14 cellular contexts compared by ENCODE assay signal in genomic region chr11:122743093-122743741, GRCh38.
DNase-seq lines count a peak whose midpoint lies in the region; ATAC-seq, FAIRE-seq and TF ChIP-seq lines count a peak whose summit lies in the region.
"Had no signal": no experiment of that assay in that cellular context is flagged by ENCODE, and none has a peak within 500 bp of the region (broad histone marks: within the 10 kb centered on the region; RNA-seq: fewer than 3 reads in every experiment).

No MANE protein-coding gene starts in this region.

- H3K27me3 Mint-ChIP-seq in activated CD4-positive, alpha-beta memory T cell treated with anti-CD3 and anti-CD28 coated beads for 36 hours = no peaks in the 10 kb centered on the region
- H3K27me3 Mint-ChIP-seq in activated CD4-positive, alpha-beta memory T cell treated with anti-CD3 and anti-CD28 coated beads, Interleukin-2, amount 10 ng/mL, durations not matched to agents 7 days and 5 days = peaks cover 3% of the 10 kb centered on the region

- H3K27ac ChIP-seq in H1 (ENCODE audit: low read depth, low read length) = no peak overlapping the region
- peak overlapping the region; percentile 16 to 80 for H3K27ac ChIP-seq in small intestine (ENCODE audit: low read depth in 1 of 2, low read length in 1 of 2)

- no peak overlapping the region for H2AK5ac ChIP-seq in H1 (ENCODE audit: low read depth, low read length)

- no peak overlapping the region for H3K18ac ChIP-seq in H1 (ENCODE audit: extremely low read depth, low read length)

- H2AFZ ChIP-seq in H1 (ENCODE audit: low read length) = no peak overlapping the region

- no peak overlapping the region for H3K14ac ChIP-seq in H1 (ENCODE audit: insufficient read length)

- no peak overlapping the region for H2BK12ac ChIP-seq in H1 (ENCODE audit: low read depth, low read length)

- WGBS in H1 (ENCODE audit: extremely low coverage in 1 of 2, insufficient coverage in 1 of 2, insufficient read length in 1 of 2, insufficient replicate concordance in 2 of 2, low coverage in 1 of 2, low lambda C conversion rate in 2 of 2, missing lambda C conversion rate in 1 of 2), 2 experiments = 87% methylated on average over 6 of the region's 6 CpGs; no CpG with 5 or more reads in 1 of the 2 experiments
- WGBS in small intestine, 3 donors = 79 to 85% (median 81%) methylated on average over 6 of the region's 6 CpGs

- no peak overlapping the region for H4K8ac ChIP-seq in H1 (ENCODE audit: extremely low read depth, insufficient read depth, low read length)

- H2BK5ac ChIP-seq in H1 (ENCODE audit: low read depth, low read length) = no peak overlapping the region

- H3K4ac ChIP-seq in H1 (replicated peaks; ENCODE audit: insufficient read length, low read depth, low read length) = no peak overlapping the region

- H3K36me3 Mint-ChIP-seq in activated CD4-positive, alpha-beta memory T cell treated with anti-CD3 and anti-CD28 coated beads for 36 hours = no peaks in the 10 kb centered on the region
- peaks cover 10% of the 10 kb centered on the region for H3K36me3 Mint-ChIP-seq in activated CD4-positive, alpha-beta memory T cell treated with anti-CD3 and anti-CD28 coated beads, Interleukin-2, amount 10 ng/mL, durations not matched to agents 7 days and 5 days (ENCODE audit: low read depth)
- H3K36me3 Mint-ChIP-seq: type B pancreatic cell had no signal

- H3K56ac ChIP-seq in H1 (replicated peaks; ENCODE audit: insufficient read length, low read depth, low read length) = no peak overlapping the region

- H3K4me1 ChIP-seq in H1 (replicated peaks in 1 of 4; ENCODE audit: control insufficient read depth in 3 of 4, insufficient read depth in 4 of 4, low read length in 3 of 4) = peaks cover 0 to 2% (median 0%) of the 10 kb centered on the region in 4 experiments; a peak in 1 of 7 replicates
- H3K4me1 ChIP-seq in small intestine (ENCODE audit: control insufficient read depth in 2 of 2, insufficient read depth in 1 of 2, low read depth in 1 of 2, low read length in 1 of 2) = peaks cover 0 to 7% of the 10 kb centered on the region in 2 donors

- peak overlapping the region; percentile 25 for H3K27ac Mint-ChIP-seq in activated CD4-positive, alpha-beta memory T cell treated with anti-CD3 and anti-CD28 coated beads for 36 hours
- no peak overlapping the region for H3K27ac Mint-ChIP-seq in activated CD4-positive, alpha-beta memory T cell treated with anti-CD3 and anti-CD28 coated beads, Interleukin-2, amount 10 ng/mL, durations not matched to agents 7 days and 5 days
- H3K27ac Mint-ChIP-seq: type B pancreatic cell had no signal

- peaks cover 0 to 5% of the 10 kb centered on the region in 2 experiments for H4K20me1 ChIP-seq in H1 (replicated peaks in 1 of 2; ENCODE audit: control insufficient read depth in 1 of 2, insufficient read depth in 2 of 2, low read length in 2 of 2)

- no peak overlapping the region for H3K4me3 Mint-ChIP-seq in activated CD4-positive, alpha-beta memory T cell treated with anti-CD3 and anti-CD28 coated beads for 36 hours
- H3K4me3 Mint-ChIP-seq in activated CD4-positive, alpha-beta memory T cell treated with anti-CD3 and anti-CD28 coated beads, Interleukin-2, amount 10 ng/mL, durations not matched to agents 7 days and 5 days = no peak overlapping the region
- H3K4me3 Mint-ChIP-seq: type B pancreatic cell had no signal

- H3K9me3 Mint-ChIP-seq in activated CD4-positive, alpha-beta memory T cell treated with anti-CD3 and anti-CD28 coated beads for 36 hours = no peaks in the 10 kb centered on the region
- no peaks in the 10 kb centered on the region for H3K9me3 Mint-ChIP-seq in activated CD4-positive, alpha-beta memory T cell treated with anti-CD3 and anti-CD28 coated beads, Interleukin-2, amount 10 ng/mL, durations not matched to agents 7 days and 5 days
- H3K9me3 Mint-ChIP-seq: type B pancreatic cell had no signal

- no peak overlapping the region for H4K5ac ChIP-seq in H1 (ENCODE audit: insufficient read length, low read depth, low read length)

- H3K4me3 ChIP-seq in Jurkat, Clone E6-1 (ENCODE audit: low read length) = peak overlapping the region; percentile 56
- no peak overlapping the region for H3K4me3 ChIP-seq in H1 (ENCODE audit: extremely low read depth in 1 of 4, insufficient read depth in 2 of 4, low read depth in 3 of 4, low read length in 4 of 4)
- H3K4me3 ChIP-seq in small intestine (ENCODE audit: low read depth in 1 of 2, low read length in 2 of 2) = no peak overlapping the region
- H3K4me3 ChIP-seq: esophagus squamous epithelium had no signal

- no peak for TF ChIP-seq RAD21 in H1 (IDR thresholded peaks at IDR 0.05 in 1 of 2, conservative IDR thresholded peaks at IDR 0.05 in 1 of 2; ENCODE audit: low read depth in 2 of 2, low read length in 2 of 2)

- POLR2A ChIA-PET in activated CD4-positive, alpha-beta memory T cell treated with anti-CD3 and anti-CD28 coated beads for 36 hours (lab: Charles Lee) = interaction anchor here (0.6 to 2.4 kb wide), 5 partner anchors 16 to 87 kb away, joined by 3 to 11 read pairs (median 4); no protein-coding TSS in a partner anchor
- POLR2A ChIA-PET in activated CD4-positive, alpha-beta memory T cell treated with anti-CD3 and anti-CD28 coated beads, Interleukin-2, amount 10 ng/mL, durations not matched to agents 7 days and 5 days (lab: Charles Lee) = interaction anchor here (0.9 to 7.5 kb wide), 11 partner anchors 11 to 319 kb away, joined by 3 to 66 read pairs (median 4); partner anchors contain the start of genes HSPA8 and UBASH3B
- POLR2A ChIA-PET in H1 (lab: Charles Lee; ENCODE audit: partially characterized antibody) = no interaction called here
- POLR2A ChIA-PET in HEK293T (lab: Yijun Ruan, JAX) = no interaction called here

- intact Hi-C loops in activated CD4-positive, alpha-beta memory T cell treated with anti-CD3 and anti-CD28 coated beads for 36 hours (cut with micrococcal nuclease) = no loop called here

- no peak overlapping the region for H3K4me2 ChIP-seq in H1 (ENCODE audit: insufficient read depth in 1 of 2, low read depth in 2 of 2, low read length in 2 of 2)

- TF ChIP-seq CTCF in H1 (IDR thresholded peaks at IDR 0.05; ENCODE audit: control extremely low read depth in 1 of 3, insufficient read depth in 1 of 3, low read depth in 1 of 3, low read length in 3 of 3) = no peak

- H3K79me1 ChIP-seq in H1 (ENCODE audit: low read depth, low read length) = no peaks in the 10 kb centered on the region

- CTCF ChIA-PET in activated CD4-positive, alpha-beta memory T cell treated with anti-CD3 and anti-CD28 coated beads for 36 hours (lab: Charles Lee) = interaction anchor here (1.1 to 14.3 kb wide), 5 partner anchors 12 to 85 kb away, joined by 3 to 136 read pairs (median 11); partner anchors contain the start of gene UBASH3B
- CTCF ChIA-PET in activated CD4-positive, alpha-beta memory T cell treated with anti-CD3 and anti-CD28 coated beads, Interleukin-2, amount 10 ng/mL, durations not matched to agents 7 days and 5 days (lab: Charles Lee) = interaction anchor here (1.0 to 2.4 kb wide), 5 partner anchors 10 to 88 kb away, joined by 3 to 19 read pairs (median 5); partner anchors contain the start of gene UBASH3B
- CTCF ChIA-PET in H1 (lab: Charles Lee; ENCODE audit: partially characterized antibody) = interaction anchor here (0.9 to 7.2 kb wide), 3 partner anchors 12 to 26 kb away, joined by 3 to 40 read pairs (median 4); no protein-coding TSS in a partner anchor
- CTCF ChIA-PET in HEK293T (lab: Yijun Ruan, JAX) = no interaction called here

- no peaks in the 10 kb centered on the region for H3K23me2 ChIP-seq in H1 (ENCODE audit: low read depth, low read length)

- H3K9ac ChIP-seq in H1 (replicated peaks in 1 of 4; ENCODE audit: extremely low read depth in 1 of 4, low read depth in 3 of 4, low read length in 3 of 4) = no peak overlapping the region

- H3K36me3 ChIP-seq in H1 (ENCODE audit: control insufficient read depth in 2 of 4, insufficient read depth in 4 of 4, low read length in 3 of 4) (no peaks in the 10 kb centered on the region), small intestine (ENCODE audit: control insufficient read depth in 2 of 2, insufficient read depth in 2 of 2, low read length in 2 of 2) (no peaks in the 10 kb centered on the region)
- H3K36me3 ChIP-seq: esophagus squamous epithelium had no signal

- H4K91ac ChIP-seq in H1 (replicated peaks; ENCODE audit: insufficient read length, low read length) = no peak overlapping the region

- no peak overlapping the region for H2BK120ac ChIP-seq in H1 (replicated peaks; ENCODE audit: low read depth, low read length)

- no peaks in the 10 kb centered on the region; a peak in 1 of 4 replicates for H3K79me2 ChIP-seq in H1 (ENCODE audit: control insufficient read depth in 1 of 2, insufficient read depth in 2 of 2, low read length in 2 of 2)

- H3K23ac ChIP-seq in H1 (ENCODE audit: insufficient read length) = no peak overlapping the region

- H3K27me3 ChIP-seq in H1 (replicated peaks in 1 of 4; ENCODE audit: control insufficient read depth in 3 of 4, extremely low read depth in 1 of 4, insufficient read depth in 3 of 4, low read length in 3 of 4) = peaks cover 0 to 6% (median 0%) of the 10 kb centered on the region in 4 experiments; a peak in 1 of 7 replicates
- no peaks in the 10 kb centered on the region for H3K27me3 ChIP-seq in small intestine (ENCODE audit: control insufficient read depth in 2 of 2, insufficient read depth in 2 of 2, low read length in 2 of 2)
- H3K27me3 ChIP-seq: esophagus squamous epithelium had no signal

- no peak overlapping the region for H2BK15ac ChIP-seq in H1 (ENCODE audit: low read length)

- no peak for TF ChIP-seq POLR2A in H1 (IDR thresholded peaks at IDR 0.05; ENCODE audit: control extremely low read depth in 1 of 2, low read depth in 2 of 2, low read length in 2 of 2)

- TF ChIP-seq EP300 in H1 (IDR thresholded peaks at IDR 0.05; ENCODE audit: borderline replicate concordance in 1 of 2, low read depth in 2 of 2, low read length in 2 of 2) = no peak

- H3K9me3 ChIP-seq in H1 (ENCODE audit: insufficient read depth in 2 of 2, low read depth in 1 of 2, low read length in 1 of 2) = no peaks in the 10 kb centered on the region
- no peaks in the 10 kb centered on the region for H3K9me3 ChIP-seq in small intestine (ENCODE audit: control insufficient read depth, low read depth)
- H3K9me3 ChIP-seq: esophagus squamous epithelium had no signal

- FAIRE-seq in H1 (lab: Jason Lieb, UNC) (no peak), small intestine (lab: Jason Lieb, UNC) (no peak)
- FAIRE-seq: A204.1, astrocyte, G401.6 had no signal

- DNase-seq in activated CD4-positive, alpha-beta memory T cell treated with anti-CD3 and anti-CD28 coated beads for 36 hours = no peak
- no peak for DNase-seq in activated CD4-positive, alpha-beta memory T cell treated with anti-CD3 and anti-CD28 coated beads, Interleukin-2, amount 10 ng/mL, durations not matched to agents 7 days and 5 days
- DNase-seq in Jurkat, Clone E6-1 (ENCODE audit: low read depth, low spot score) = no peak
- DNase-seq in H1 (ENCODE audit: low read depth in 1 of 2, low spot score in 2 of 2) (no peak), small intestine (no peak), HEK293T (ENCODE audit: extremely low spot score) (no peak)
- DNase-seq: esophagus squamous epithelium, NCI-H1694 had no signal

- no peak overlapping the region for H2BK20ac ChIP-seq in H1 (ENCODE audit: low read length)

- peaks cover 8% of the 10 kb centered on the region for H3K4me1 Mint-ChIP-seq in activated CD4-positive, alpha-beta memory T cell treated with anti-CD3 and anti-CD28 coated beads for 36 hours (ENCODE audit: low read depth)
- H3K4me1 Mint-ChIP-seq in activated CD4-positive, alpha-beta memory T cell treated with anti-CD3 and anti-CD28 coated beads, Interleukin-2, amount 10 ng/mL, durations not matched to agents 7 days and 5 days = peaks cover 1% of the 10 kb centered on the region

- ATAC-seq in HG02973 (IDR thresholded peaks at IDR 0.05; ENCODE audit: unreplicated experiment) (no peak), HG03342 (IDR thresholded peaks at IDR 0.05; ENCODE audit: unreplicated experiment) (no peak)

Comparison
In these comparisons a context has a peak if more than half of its experiments do, and no peak if none do; other contexts are left out.
1. POLR2A ChIA-PET loops: an anchor here in activated CD4-positive, alpha-beta memory T cell treated with anti-CD3 and anti-CD28 coated beads for 36 hours (0.6 to 2.4 kb wide) and activated CD4-positive, alpha-beta memory T cell treated with anti-CD3 and anti-CD28 coated beads, Interleukin-2, amount 10 ng/mL, durations not matched to agents 7 days and 5 days (0.9 to 7.5 kb wide); none called in H1 and HEK293T.